ENCODE assay signal across 8 cellular contexts in the genomic region with DNA sequence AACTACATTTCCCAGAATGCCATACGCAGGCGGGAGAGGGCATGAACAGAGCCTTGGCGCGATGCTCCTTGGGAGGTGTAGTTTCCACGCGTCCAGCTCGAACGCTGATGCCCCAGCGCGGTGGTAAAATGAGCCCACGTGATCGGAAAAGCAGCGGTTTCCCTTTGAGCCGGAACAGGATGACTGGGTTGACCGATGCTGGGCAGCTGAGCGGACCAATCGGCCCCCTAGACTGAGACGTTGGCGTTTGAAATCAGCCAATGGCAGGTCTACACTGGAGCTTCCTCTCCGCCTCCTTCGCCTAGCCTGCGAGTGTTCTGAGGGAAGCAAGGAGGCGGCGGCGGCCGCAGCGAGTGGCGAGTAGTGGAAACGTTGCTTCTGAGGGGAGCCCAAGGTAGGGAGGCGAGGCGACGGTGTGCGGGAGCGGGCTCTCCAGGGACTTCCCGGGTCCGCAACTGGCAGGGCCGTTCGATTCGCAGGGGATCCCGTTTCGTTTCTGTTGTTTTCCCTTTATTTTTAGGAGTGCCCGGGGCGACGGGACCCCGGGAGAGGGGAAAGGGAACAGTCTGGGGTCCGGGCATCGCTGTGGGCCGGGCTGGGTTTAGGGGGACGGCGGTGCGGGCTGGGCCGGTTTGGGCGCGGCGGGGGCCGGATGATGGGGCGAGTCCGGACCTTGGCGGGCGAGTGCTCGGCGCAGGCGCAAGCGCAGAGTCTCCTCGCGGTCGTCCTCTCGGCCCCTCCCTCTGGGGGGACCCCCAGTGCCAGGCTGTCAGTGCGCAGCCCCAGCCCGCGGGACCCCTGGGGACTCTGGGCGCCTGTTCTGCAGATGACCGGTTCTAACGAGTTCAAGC.
DNase-seq lines count a peak whose midpoint lies in the region; ATAC-seq and TF ChIP-seq lines count a peak whose summit lies in the region.

A gene with protein sequence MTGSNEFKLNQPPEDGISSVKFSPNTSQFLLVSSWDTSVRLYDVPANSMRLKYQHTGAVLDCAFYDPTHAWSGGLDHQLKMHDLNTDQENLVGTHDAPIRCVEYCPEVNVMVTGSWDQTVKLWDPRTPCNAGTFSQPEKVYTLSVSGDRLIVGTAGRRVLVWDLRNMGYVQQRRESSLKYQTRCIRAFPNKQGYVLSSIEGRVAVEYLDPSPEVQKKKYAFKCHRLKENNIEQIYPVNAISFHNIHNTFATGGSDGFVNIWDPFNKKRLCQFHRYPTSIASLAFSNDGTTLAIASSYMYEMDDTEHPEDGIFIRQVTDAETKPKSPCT (plus strand): TSS at position 311 of the 851 bp plus-strand sequence. CDS start 516 bp downstream, at position 827.

- peaks cover 40% of the 10 kb centered on the region for H3K36me3 Mint-ChIP-seq in nephron progenitor cell (ENCODE audit: low read depth)

- peak within 1 kb of the TSS; percentile 86 for H3K4me2 ChIP-seq in MM.1S (ENCODE audit: low read depth, low read length)

- peak; percentile 96 to 98 for DNase-seq in HAP-1 (ENCODE audit: low spot score in 2 of 2)
- DNase-seq in MM.1S: peak; percentile 100
- peak; percentile 95 for DNase-seq in SIG-M5 (lab: John Stamatoyannopoulos, UW)
- DNase-seq in activated gamma-delta T cell (lab: John Stamatoyannopoulos, UW): peak; percentile 66
- DNase-seq in fibroblast of the conjunctiva (ENCODE audit: low read depth): peak; percentile 99
- peak; percentile 91 for DNase-seq in nephron progenitor cell
- peak; percentile 90 to 97 for DNase-seq in stimulated activated naive CD8-positive, alpha-beta T cell treated with anti-CD3 and anti-CD28 coated beads, Interleukin-15, amount 100 ng/mL, for 72 hours

- H3K4me1 ChIP-seq in ES-I3 (ENCODE audit: insufficient read depth, low read length) (peaks cover 5% of the 10 kb centered on the region), HAP-1 (peaks cover 57% of the 10 kb centered on the region), MM.1S (ENCODE audit: low read length) (peaks cover 28% of the 10 kb centered on the region)

- peaks cover 8% of the 10 kb centered on the region for H3K36me3 ChIP-seq in ES-I3 (ENCODE audit: insufficient read depth, low read length)
- peaks cover 58% of the 10 kb centered on the region for H3K36me3 ChIP-seq in HAP-1 (replicated peaks)
- H3K36me3 ChIP-seq in MM.1S (replicated peaks; ENCODE audit: insufficient read depth, low read length): peaks cover 21% of the 10 kb centered on the region; the same call in 1 of the 2 replicates

- no peaks in the 10 kb centered on the region for H3K9me3 Mint-ChIP-seq in nephron progenitor cell
- no peaks in the 10 kb centered on the region for H3K9me3 Mint-ChIP-seq in stimulated activated naive CD8-positive, alpha-beta T cell treated with anti-CD3 and anti-CD28 coated beads, Interleukin-15, amount 100 ng/mL, for 72 hours

- peak within 1 kb of the TSS; percentile 75 for H2AFZ ChIP-seq in MM.1S (ENCODE audit: low read length)

- TF ChIP-seq CTCF in MM.1S (IDR thresholded peaks at IDR 0.05; ENCODE audit: low read length) (no peak), nephron progenitor cell (IDR thresholded peaks at IDR 0.05) (no peak)

- peak; percentile 96 for ATAC-seq in stimulated activated naive CD8-positive, alpha-beta T cell treated with anti-CD3 and anti-CD28 coated beads, Interleukin-15, amount 100 ng/mL, for 72 hours

- H3K27me3 ChIP-seq in HAP-1 (ENCODE audit: low read depth) (no peaks in the 10 kb centered on the region), MM.1S (replicated peaks; ENCODE audit: insufficient read depth, low read length) (no peaks in the 10 kb centered on the region)

- H3K27me3 Mint-ChIP-seq in nephron progenitor cell (ENCODE audit: low read depth, poor library complexity): peaks cover 46% of the 10 kb centered on the region
- peaks cover 31% of the 10 kb centered on the region for H3K27me3 Mint-ChIP-seq in stimulated activated naive CD8-positive, alpha-beta T cell treated with anti-CD3 and anti-CD28 coated beads, Interleukin-15, amount 100 ng/mL, for 72 hours

- in situ Hi-C loops in HAP-1 (cut with MboI; ENCODE audit: low sequenced_read_pairs): no loop called here

- H4K20me1 ChIP-seq in MM.1S (ENCODE audit: insufficient read depth, low read length): peaks cover 8% of the 10 kb centered on the region; the same call in 1 of the 2 replicates

- 0 out of 2 replicates have a peak, but pooled peaks cover 4% of the 10 kb centered on the region for H3F3A ChIP-seq in MM.1S (ENCODE audit: insufficient read depth, low read length)

- H3K9me3 ChIP-seq in ES-I3 (ENCODE audit: control insufficient read depth, insufficient read depth, low read length): no peaks in the 10 kb centered on the region
- H3K9me3 ChIP-seq in HAP-1: no peaks in the 10 kb centered on the region
- no peaks in the 10 kb centered on the region for H3K9me3 ChIP-seq in MM.1S (replicated peaks; ENCODE audit: insufficient read depth, low read length)

- H3K4me3 ChIP-seq in HAP-1 (peak within 1 kb of the TSS; percentile 97), MM.1S (ENCODE audit: low read length) (peak within 1 kb of the TSS; percentile 92)

- peak within 1 kb of the TSS; percentile 98 for H3K4me3 Mint-ChIP-seq in nephron progenitor cell
- peak within 1 kb of the TSS; percentile 93 to 100 for H3K4me3 Mint-ChIP-seq in stimulated activated naive CD8-positive, alpha-beta T cell treated with anti-CD3 and anti-CD28 coated beads, Interleukin-15, amount 100 ng/mL, for 72 hours

- peaks cover 52% of the 10 kb centered on the region for H3K79me2 ChIP-seq in MM.1S (ENCODE audit: low read length)

- no peaks in the 10 kb centered on the region for H3K9me2 ChIP-seq in MM.1S (replicated peaks; ENCODE audit: insufficient read depth, low read length)

- H3K9ac ChIP-seq in ES-I3 (ENCODE audit: low read depth, low read length) (peak within 1 kb of the TSS; percentile 73), MM.1S (ENCODE audit: low read length) (peak within 1 kb of the TSS; percentile 97)

- peaks cover 46% of the 10 kb centered on the region for H3K4me1 Mint-ChIP-seq in nephron progenitor cell
- peaks cover 75% of the 10 kb centered on the region for H3K4me1 Mint-ChIP-seq in stimulated activated naive CD8-positive, alpha-beta T cell treated with anti-CD3 and anti-CD28 coated beads, Interleukin-15, amount 100 ng/mL, for 72 hours

- peak within 1 kb of the TSS; percentile 99 for H3K27ac Mint-ChIP-seq in nephron progenitor cell
- H3K27ac Mint-ChIP-seq in stimulated activated naive CD8-positive, alpha-beta T cell treated with anti-CD3 and anti-CD28 coated beads, Interleukin-15, amount 100 ng/mL, for 72 hours: peak within 1 kb of the TSS; percentile 100

- peak within 1 kb of the TSS; percentile 82 for H3K27ac ChIP-seq in MM.1S (ENCODE audit: low read length)

Comparison
In these comparisons a context has a peak if more than half of its experiments do, and no peak if none do; other contexts are left out.
1. Peak in every context shown above with its lines: DNase-seq, ATAC-seq, H3K4me3 ChIP-seq and H3K27ac ChIP-seq.